1 cellular context compared by ENCODE assay signal in the genomic region with DNA sequence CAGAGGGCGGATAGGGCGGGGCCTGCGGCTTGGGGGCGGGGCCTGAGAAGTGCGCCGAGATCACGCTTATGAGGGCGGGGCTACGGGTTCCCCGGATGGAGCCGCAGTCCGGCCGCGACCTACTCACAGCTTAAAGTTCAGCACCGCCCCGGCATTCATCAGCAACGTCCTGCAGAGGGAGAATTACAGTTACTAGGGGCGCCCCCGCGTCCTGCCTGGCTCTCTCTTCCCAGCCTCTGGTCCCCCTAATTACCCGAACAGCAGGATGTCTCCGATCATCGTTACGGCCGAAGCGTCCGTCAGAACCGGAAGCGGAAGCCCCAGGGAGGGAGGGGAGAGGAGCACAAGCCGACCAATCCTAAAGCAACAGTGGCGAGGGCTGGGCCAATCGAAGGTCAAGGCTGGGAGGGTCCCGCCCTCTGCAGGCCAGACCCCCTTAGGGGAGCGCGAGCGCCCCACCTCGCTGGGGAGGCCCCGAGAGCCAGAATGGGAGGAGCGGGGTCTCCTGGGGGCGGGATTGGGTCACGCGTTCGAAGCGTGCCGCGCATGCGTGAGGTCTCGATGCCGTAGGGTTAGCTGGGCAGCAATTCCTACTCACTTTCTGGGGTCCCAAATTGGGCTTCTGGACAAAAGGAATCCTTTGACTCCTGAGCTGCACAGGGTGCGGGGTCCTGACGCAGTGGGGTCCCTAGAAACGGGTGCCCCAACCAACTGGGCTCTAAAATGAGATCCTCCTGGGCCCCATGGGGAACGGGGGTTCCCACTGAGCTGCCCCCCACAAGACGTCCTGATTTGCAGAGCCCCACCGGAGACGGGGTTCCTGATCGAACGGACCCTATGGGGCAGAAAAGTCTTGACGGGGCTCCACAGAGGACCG.
TF ChIP-seq lines count a peak whose summit lies in the region.

Gene SMIM7, minus strand, starts transcription at position 313 of the 877 bp plus-strand sequence. Its CDS starts 34 bp downstream, at position 279.

TF ChIP-seq in K562, 482 proteins besides CTCF, POLR2A, EP300 and RAD21 (continued from another document and continues in another):
- TF ChIP-seq, protein P1, sequence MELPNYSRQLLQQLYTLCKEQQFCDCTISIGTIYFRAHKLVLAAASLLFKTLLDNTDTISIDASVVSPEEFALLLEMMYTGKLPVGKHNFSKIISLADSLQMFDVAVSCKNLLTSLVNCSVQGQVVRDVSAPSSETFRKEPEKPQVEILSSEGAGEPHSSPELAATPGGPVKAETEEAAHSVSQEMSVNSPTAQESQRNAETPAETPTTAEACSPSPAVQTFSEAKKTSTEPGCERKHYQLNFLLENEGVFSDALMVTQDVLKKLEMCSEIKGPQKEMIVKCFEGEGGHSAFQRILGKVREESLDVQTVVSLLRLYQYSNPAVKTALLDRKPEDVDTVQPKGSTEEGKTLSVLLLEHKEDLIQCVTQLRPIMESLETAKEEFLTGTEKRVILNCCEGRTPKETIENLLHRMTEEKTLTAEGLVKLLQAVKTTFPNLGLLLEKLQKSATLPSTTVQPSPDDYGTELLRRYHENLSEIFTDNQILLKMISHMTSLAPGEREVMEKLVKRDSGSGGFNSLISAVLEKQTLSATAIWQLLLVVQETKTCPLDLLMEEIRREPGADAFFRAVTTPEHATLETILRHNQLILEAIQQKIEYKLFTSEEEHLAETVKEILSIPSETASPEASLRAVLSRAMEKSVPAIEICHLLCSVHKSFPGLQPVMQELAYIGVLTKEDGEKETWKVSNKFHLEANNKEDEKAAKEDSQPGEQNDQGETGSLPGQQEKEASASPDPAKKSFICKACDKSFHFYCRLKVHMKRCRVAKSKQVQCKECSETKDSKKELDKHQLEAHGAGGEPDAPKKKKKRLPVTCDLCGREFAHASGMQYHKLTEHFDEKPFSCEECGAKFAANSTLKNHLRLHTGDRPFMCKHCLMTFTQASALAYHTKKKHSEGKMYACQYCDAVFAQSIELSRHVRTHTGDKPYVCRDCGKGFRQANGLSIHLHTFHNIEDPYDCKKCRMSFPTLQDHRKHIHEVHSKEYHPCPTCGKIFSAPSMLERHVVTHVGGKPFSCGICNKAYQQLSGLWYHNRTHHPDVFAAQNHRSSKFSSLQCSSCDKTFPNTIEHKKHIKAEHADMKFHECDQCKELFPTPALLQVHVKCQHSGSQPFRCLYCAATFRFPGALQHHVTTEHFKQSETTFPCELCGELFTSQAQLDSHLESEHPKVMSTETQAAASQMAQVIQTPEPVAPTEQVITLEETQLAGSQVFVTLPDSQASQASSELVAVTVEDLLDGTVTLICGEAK (IDR thresholded peaks at IDR 0.05) = peak; percentile 99
- TF ChIP-seq, protein P1 (CRISPR knock-in tag; IDR thresholded peaks at IDR 0.05) = no peak
- TF ChIP-seq KLF16 (IDR thresholded peaks at IDR 0.05) = no peak
- TF ChIP-seq HNRNPUL1 (IDR thresholded peaks at IDR 0.05; ENCODE audit: low read length) = no peak
- TF ChIP-seq SIN3B (IDR thresholded peaks at IDR 0.05; ENCODE audit: low read depth) = peak; percentile 86
- TF ChIP-seq TFAM (CRISPR knock-in tag; conservative IDR thresholded peaks at IDR 0.05) = no peak
- no peak for TF ChIP-seq NFXL1 (CRISPR knock-in tag; IDR thresholded peaks at IDR 0.05)
- peak; percentile 76 for TF ChIP-seq TAF1 (IDR thresholded peaks at IDR 0.05; ENCODE audit: control insufficient read depth, extremely low read depth, insufficient read depth, low read length, severe bottlenecking)
- no peak for TF ChIP-seq TGIF2 (CRISPR knock-in tag; IDR thresholded peaks at IDR 0.05)
- no peak for TF ChIP-seq ZNF551 (CRISPR knock-in tag; IDR thresholded peaks at IDR 0.05)
- no peak for TF ChIP-seq NR0B1 (IDR thresholded peaks at IDR 0.05; ENCODE audit: partially characterized antibody)
- no peak for TF ChIP-seq ETV5 (CRISPR knock-in tag; IDR thresholded peaks at IDR 0.05; ENCODE audit: low read depth)
- no peak for TF ChIP-seq NUFIP1 (IDR thresholded peaks at IDR 0.05; ENCODE audit: partially characterized antibody)
- TF ChIP-seq ZNF143 (CRISPR knock-in tag; IDR thresholded peaks at IDR 0.05) = no peak
- peak; percentile 62 for TF ChIP-seq TFAP4 (CRISPR knock-in tag; IDR thresholded peaks at IDR 0.05; ENCODE audit: borderline replicate concordance)
- TF ChIP-seq RBM25 (IDR thresholded peaks at IDR 0.05; ENCODE audit: low read depth, low read length, severe bottlenecking) = peak; percentile 82
- no peak for TF ChIP-seq ZNF444 (CRISPR knock-in tag; IDR thresholded peaks at IDR 0.05)
- peak; percentile 94 for TF ChIP-seq HMGN3 (IDR thresholded peaks at IDR 0.05; ENCODE audit: borderline replicate concordance, extremely low read depth, insufficient read length, low read depth, low read length)
- peak in 1 of 2 experiments; percentile 67; a peak in 2 of 4 replicates for TF ChIP-seq HDAC1 (IDR thresholded peaks at IDR 0.05)
- no peak for TF ChIP-seq HMG20B (CRISPR knock-in tag; IDR thresholded peaks at IDR 0.05)
- TF ChIP-seq ZNF24 (IDR thresholded peaks at IDR 0.05) = no peak
- TF ChIP-seq PTTG1 (tag; IDR thresholded peaks at IDR 0.05; ENCODE audit: low read depth) = no peak
- TF ChIP-seq NCOA4 (IDR thresholded peaks at IDR 0.05; ENCODE audit: partially characterized antibody) = no peak
- no peak for TF ChIP-seq ZNF507 (tag; conservative IDR thresholded peaks at IDR 0.05)
- TF ChIP-seq LEF1 (IDR thresholded peaks at IDR 0.05) = peak; percentile 84
- TF ChIP-seq KAT8 (IDR thresholded peaks at IDR 0.05; ENCODE audit: low read depth) = no peak
- TF ChIP-seq RBM14 (IDR thresholded peaks at IDR 0.05; ENCODE audit: borderline replicate concordance, insufficient read depth, low read depth, low read length) = no peak
- no peak for TF ChIP-seq COPS2 (conservative IDR thresholded peaks at IDR 0.05)
- TF ChIP-seq ELF4 (CRISPR knock-in tag; IDR thresholded peaks at IDR 0.05) = peak; percentile 77; the same call in 1 of the 2 replicates
- no peak for TF ChIP-seq PATZ1 (CRISPR knock-in tag; IDR thresholded peaks at IDR 0.05; ENCODE audit: borderline replicate concordance)
- TF ChIP-seq CXXC5 (CRISPR knock-in tag; IDR thresholded peaks at IDR 0.05) = peak; percentile 82
- 0 out of 2 replicates have a peak, but pooled peaks have one; percentile 64 for TF ChIP-seq LCOR (CRISPR knock-in tag; IDR thresholded peaks at IDR 0.05)
- peak; percentile 89 for TF ChIP-seq NR2C1 (IDR thresholded peaks at IDR 0.05)
- TF ChIP-seq NR2C1 (tag; IDR thresholded peaks at IDR 0.05) = peak; percentile 91
- TF ChIP-seq BCLAF1 (IDR thresholded peaks at IDR 0.05; ENCODE audit: borderline replicate concordance in 1 of 2, control insufficient read depth in 1 of 2, low read depth in 2 of 2, low read length in 1 of 2) = no peak
- no peak for TF ChIP-seq ELK3 (CRISPR knock-in tag; IDR thresholded peaks at IDR 0.05)
- TF ChIP-seq SIRT6 (IDR thresholded peaks at IDR 0.05; ENCODE audit: low read depth, low read length) = no peak
- TF ChIP-seq RUNX1 (IDR thresholded peaks at IDR 0.05; ENCODE audit: low read depth) = no peak
- no peak for TF ChIP-seq MAFF (IDR thresholded peaks at IDR 0.05; ENCODE audit: low read length)
- no peak for TF ChIP-seq PCBP1 (IDR thresholded peaks at IDR 0.05; ENCODE audit: low read depth, low read length, poor library complexity, severe bottlenecking)
- no peak for TF ChIP-seq E2F5 (CRISPR knock-in tag; IDR thresholded peaks at IDR 0.05)
- TF ChIP-seq ZNF347 (CRISPR knock-in tag; IDR thresholded peaks at IDR 0.05; ENCODE audit: low read depth) = no peak
- TF ChIP-seq PPARD (CRISPR knock-in tag; IDR thresholded peaks at IDR 0.05) = no peak
- TF ChIP-seq ZBTB8A (IDR thresholded peaks at IDR 0.05; ENCODE audit: partially characterized antibody) = no peak
- TF ChIP-seq THRAP3 (IDR thresholded peaks at IDR 0.05; ENCODE audit: borderline replicate concordance) = no peak
- no peak for TF ChIP-seq GATA2 (CRISPR knock-in tag; IDR thresholded peaks at IDR 0.05)
